Comparison of ENCODE assay signal across 16 cellular contexts in genomic region chr15:53115563-53115962, GRCh38.
"Had no signal": no experiment of that assay in that cellular context is flagged by ENCODE, and none has a peak within 500 bp of the region (broad histone marks: within the 10 kb centered on the region; RNA-seq: fewer than 3 reads in every experiment).

No MANE protein-coding gene starts in this region.

- H3K36me3 ChIP-seq: heart left ventricle, right atrium auricular region, tibial nerve had no signal

- H3K4me1 ChIP-seq: heart left ventricle, right atrium auricular region, testis, tibial nerve had no signal

- ATAC-seq: heart left ventricle; natural killer cell; stimulated activated effector memory CD8-positive, alpha-beta T cell treated with anti-CD3 and anti-CD28 coated beads, Interleukin-12 subunit alpha, Interleukin-12 subunit beta, amount 100 ng/mL, for 72 hours had no signal

- H3K9me3 ChIP-seq: testis had no signal

- H3K4me3 ChIP-seq: heart left ventricle, right atrium auricular region, smooth muscle cell, testis, tibial nerve had no signal

- H3K27ac ChIP-seq: heart left ventricle, right atrium auricular region, testis had no signal

- DNase-seq: cerebellar nuclear complex; effector CD8-positive, alpha-beta T cell; foreskin melanocyte; heart left ventricle; hypothalamus; kidney glomerular epithelial cell; mammary epithelial cell; natural killer cell; posterior cingulate gyrus; stimulated activated CD4-positive, alpha-beta T cell treated with anti-CD3 and anti-CD28 coated beads, Interleukin-4, amount 100 ng/mL, for 1 hour; stimulated activated CD8-positive, alpha-beta memory T cell treated with anti-CD3 and anti-CD28 coated beads, Interleukin-4, amount 100 ng/mL, for 48 hours; testis had no signal

- H3K27me3 ChIP-seq: heart left ventricle, right atrium auricular region, testis, tibial nerve had no signal
